14 cellular contexts compared by ENCODE assay signal in genomic region chr4:82791179-82791578, GRCh38. TPM values are rescaled to one million over a fixed set of nuclear protein-coding genes. Genes with fewer than 3 reads are reported as not detected.
A peak's percentile ranks its signal among the peaks of the same experiment; 100 is the strongest.
DNase-seq lines count a peak whose midpoint lies in the region; TF ChIP-seq lines count a peak whose summit lies in the region.
"Had no signal": no experiment of that assay in that cellular context is flagged by ENCODE, and none has a peak within 500 bp of the region (broad histone marks: within the 10 kb centered on the region; RNA-seq: fewer than 3 reads in every experiment).

No MANE protein-coding gene starts in this region.

- H2BK20ac ChIP-seq in H9 (ENCODE audit: low read depth, low read length, poor library complexity, severe bottlenecking), result no peak overlapping the region

- peaks cover 84% of the 10 kb centered on the region for H3K27me3 ChIP-seq in H9 (ENCODE audit: insufficient read depth, low read length)
- no peaks in the 10 kb centered on the region for H3K27me3 ChIP-seq in dorsolateral prefrontal cortex
- H3K27me3 ChIP-seq in H7 (ENCODE audit: control insufficient read depth, insufficient read depth, low read length), result peaks cover 88% of the 10 kb centered on the region

- H3K4me1 Mint-ChIP-seq in H9 (peaks cover 14 to 18% of the 10 kb centered on the region in 2 experiments), type B pancreatic cell (ENCODE audit: unreplicated experiment) (peaks cover 42% of the 10 kb centered on the region)
- no peaks in the 10 kb centered on the region for H3K4me1 Mint-ChIP-seq in activated naive CD8-positive, alpha-beta T cell treated with anti-CD3 and anti-CD28 coated beads for 36 hours
- H3K4me1 Mint-ChIP-seq: B cell, IgD-negative memory B cell had no signal

- no peak overlapping the region for H3K27ac Mint-ChIP-seq in H9
- no peak overlapping the region for H3K27ac Mint-ChIP-seq in activated naive CD8-positive, alpha-beta T cell treated with anti-CD3 and anti-CD28 coated beads for 36 hours
- no peak overlapping the region for H3K27ac Mint-ChIP-seq in type B pancreatic cell
- H3K27ac Mint-ChIP-seq: B cell; CD4-positive, alpha-beta T cell; IgD-negative memory B cell had no signal

- H3K9me3 Mint-ChIP-seq in H9 (peaks cover 0 to 14% of the 10 kb centered on the region in 2 experiments; a peak in 4 of 5 replicates), type B pancreatic cell (no peaks in the 10 kb centered on the region)
- no peaks in the 10 kb centered on the region for H3K9me3 Mint-ChIP-seq in activated naive CD8-positive, alpha-beta T cell treated with anti-CD3 and anti-CD28 coated beads for 36 hours
- H3K9me3 Mint-ChIP-seq: CD4-positive, alpha-beta T cell; IgD-negative memory B cell had no signal

- H3K27me3 Mint-ChIP-seq in H9 (ENCODE audit: low read depth) (peaks cover 100% of the 10 kb centered on the region), type B pancreatic cell (peaks cover 3% of the 10 kb centered on the region)
- peaks cover 8% of the 10 kb centered on the region for H3K27me3 Mint-ChIP-seq in activated naive CD8-positive, alpha-beta T cell treated with anti-CD3 and anti-CD28 coated beads for 36 hours

- H3K36me3 ChIP-seq in H7 (replicated peaks; ENCODE audit: control insufficient read depth, insufficient read depth, low read length), result no peaks in the 10 kb centered on the region

- no peak overlapping the region for H3K14ac ChIP-seq in H9 (ENCODE audit: insufficient read depth, low read length)

- H3K23ac ChIP-seq in H9 (ENCODE audit: insufficient read length, low read depth, low read length), result no peak overlapping the region

- no peak overlapping the region for H2AK5ac ChIP-seq in H9 (ENCODE audit: insufficient read length, low read length)

- intact Hi-C loops in dorsolateral prefrontal cortex (cut with DNase I), result loop anchor here (10.0 kb wide), 4 partner anchors 46 to 326 kb away; partner anchors contain the start of genes LIN54 (in 1 of the 2) and TMEM150C (in 1 of the 2)

- H2BK120ac ChIP-seq in H9 (ENCODE audit: low read depth, low read length, poor library complexity, severe bottlenecking), result no peak overlapping the region

- TF ChIP-seq CTCF in H9 (conservative IDR thresholded peaks at IDR 0.05), result no peak
- TF ChIP-seq CTCF in dorsolateral prefrontal cortex (IDR thresholded peaks at IDR 0.05 in 54 of 56, conservative IDR thresholded peaks at IDR 0.05 in 2 of 56; ENCODE audit: low read depth in 1 of 56, partially characterized antibody in 56 of 56), result no peak
- no peak for TF ChIP-seq CTCF in type B pancreatic cell (conservative IDR thresholded peaks at IDR 0.05)

- H2AFZ ChIP-seq in H9 (ENCODE audit: low read length), result no peak overlapping the region

- no peaks in the 10 kb centered on the region for H3K79me2 ChIP-seq in H9 (ENCODE audit: insufficient read depth, low read length)

- H4K20me1 ChIP-seq in H9 (ENCODE audit: control insufficient read depth, insufficient read depth, insufficient read length), result no peaks in the 10 kb centered on the region

- peak; percentile 16 for DNase-seq in H9
- DNase-seq in dorsolateral prefrontal cortex, result no peak
- DNase-seq in substantia nigra (lab: John Stamatoyannopoulos, UW), result peak in 1 of 49 donors; percentile 17
- no peak for DNase-seq in NCI-H1436 (lab: John Stamatoyannopoulos, UW)
- DNase-seq in H7, result no peak
- no peak for DNase-seq in activated naive CD8-positive, alpha-beta T cell treated with anti-CD3 and anti-CD28 coated beads for 36 hours
- DNase-seq in type B pancreatic cell (ENCODE audit: extremely low spot score, unreplicated experiment), result no peak
- DNase-seq: C1 segment of cervical spinal cord; CD4-positive, alpha-beta T cell; DND-41; GDM1 had no signal

- no peaks in the 10 kb centered on the region for H3K79me1 ChIP-seq in H9 (ENCODE audit: insufficient read depth, low read depth, low read length, poor library complexity, severe bottlenecking)

- H3K23me2 ChIP-seq in H9 (ENCODE audit: insufficient read length, low read depth, low read length, poor library complexity, severe bottlenecking), result no peaks in the 10 kb centered on the region

- H3K4ac ChIP-seq in H9 (ENCODE audit: low read depth, low read length), result no peak overlapping the region

- H3K9ac ChIP-seq in H9 (ENCODE audit: extremely low read depth, insufficient read length, low read length), result no peak overlapping the region

- H3K56ac ChIP-seq in H9 (ENCODE audit: insufficient read length, low read depth, low read length), result no peak overlapping the region

- no peak overlapping the region for H4K91ac ChIP-seq in H9 (ENCODE audit: insufficient read length, low read depth, low read length)

- no peak overlapping the region for H3K4me3 Mint-ChIP-seq in H9
- H3K4me3 Mint-ChIP-seq in activated naive CD8-positive, alpha-beta T cell treated with anti-CD3 and anti-CD28 coated beads for 36 hours, result no peak overlapping the region
- no peak overlapping the region for H3K4me3 Mint-ChIP-seq in type B pancreatic cell
- H3K4me3 Mint-ChIP-seq: B cell; CD4-positive, alpha-beta T cell; IgD-negative memory B cell had no signal

- no peaks in the 10 kb centered on the region for H3K9me3 ChIP-seq in H9 (ENCODE audit: control insufficient read depth, low read depth, low read length)

- no peak overlapping the region for H3K18ac ChIP-seq in H9 (ENCODE audit: insufficient read length, low read depth, low read length)

- no peak overlapping the region for H4K8ac ChIP-seq in H9 (replicated peaks; ENCODE audit: insufficient read length, low read depth, low read length)

- no peak overlapping the region for H2BK5ac ChIP-seq in H9 (ENCODE audit: insufficient read length, low read length)

- no peak overlapping the region for H3T11ph ChIP-seq in H9 (ENCODE audit: low read length)

- no CpG with 5 or more reads among the region's 6 CpGs for WGBS in H9 (ENCODE audit: extremely low coverage, insufficient read length, low lambda C conversion rate)

- no peaks in the 10 kb centered on the region; a peak in 1 of 7 replicates for H3K36me3 Mint-ChIP-seq in H9 (ENCODE audit: insufficient read depth in 1 of 3, low read depth in 3 of 3)
- no peaks in the 10 kb centered on the region for H3K36me3 Mint-ChIP-seq in activated naive CD8-positive, alpha-beta T cell treated with anti-CD3 and anti-CD28 coated beads for 36 hours
- H3K36me3 Mint-ChIP-seq in type B pancreatic cell, result peaks cover 18% of the 10 kb centered on the region
- H3K36me3 Mint-ChIP-seq: IgD-negative memory B cell had no signal

- H2BK15ac ChIP-seq in H9 (ENCODE audit: low read depth, low read length), result no peak overlapping the region

- H3K4me3 ChIP-seq in dorsolateral prefrontal cortex (peak overlapping the region in 17 of 59 donors; percentile 2 to 94 (median 21)), H7 (ENCODE audit: insufficient read depth, low read depth, low read length) (no peak overlapping the region)

- no peak overlapping the region for H2BK12ac ChIP-seq in H9 (ENCODE audit: insufficient read length, low read depth, low read length)

- no peak overlapping the region for H3K4me2 ChIP-seq in H9 (ENCODE audit: insufficient read depth, insufficient read length, low read length)

- H3K4me1 ChIP-seq in H9 (ENCODE audit: insufficient read depth, low read length), result no peaks in the 10 kb centered on the region

- H3K27ac ChIP-seq in H9 (ENCODE audit: insufficient read length, low read depth, low read length), result no peak overlapping the region
- H3K27ac ChIP-seq in angular gyrus (ENCODE audit: low read depth, low read length), result peak overlapping the region; percentile 50
- peak overlapping the region in 58 of 59 donors; percentile 27 to 97 (median 92) for H3K27ac ChIP-seq in dorsolateral prefrontal cortex
- peak overlapping the region; percentile 88 for H3K27ac ChIP-seq in substantia nigra (ENCODE audit: low read depth, low read length, poor library complexity, severe bottlenecking)

- no peak overlapping the region for H4K5ac ChIP-seq in H9 (ENCODE audit: insufficient read length, low read depth, low read length)

RNA-seq across cellular contexts. Expression of gene SCD5, which starts 7.4 kb away (rescaled TPM):
- total RNA-seq in H9 (2021), result 0.68 and 0.86 TPM in 2 replicates
- 100 to 1,000 TPM; 191 to 439 (median 289) TPM for total RNA-seq in dorsolateral prefrontal cortex
- total RNA-seq in H7 (2014; rRNA removed; shearing (Covaris generic)), result 2.3 and 4.8 TPM in 2 replicates
- total RNA-seq in activated naive CD8-positive, alpha-beta T cell treated with anti-CD3 and anti-CD28 coated beads for 36 hours, result 1 to 10 TPM; 3.8 to 4.0 TPM
- total RNA-seq in type B pancreatic cell (ENCODE audit: low replicate concordance), result 22.5 and 36.6 TPM in 2 replicates
- total RNA-seq: B cell had no signal
